ENCODE assay signal across 26 cellular contexts in the genomic region with DNA sequence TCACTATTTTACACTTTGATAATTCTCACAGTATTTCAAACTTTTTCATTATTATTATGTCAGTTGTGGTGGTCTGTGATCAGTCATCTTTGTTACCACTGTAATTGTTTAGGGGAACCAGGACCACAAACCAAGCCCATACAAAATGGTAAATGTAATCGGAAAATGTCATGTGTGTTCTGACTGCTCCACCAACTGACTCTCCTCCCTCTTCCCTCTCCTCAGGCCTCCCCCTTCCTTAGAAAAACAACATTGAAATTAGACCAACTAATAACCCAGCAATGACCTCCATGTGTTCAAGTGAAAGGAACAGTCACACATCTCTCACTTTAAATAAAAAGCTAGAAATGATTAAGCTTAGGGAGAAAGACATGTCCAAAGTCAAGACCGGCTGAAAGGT.
"Had no signal": no experiment of that assay in that cellular context is flagged by ENCODE, and none has a peak within 500 bp of the region (broad histone marks: within the 10 kb centered on the region; RNA-seq: fewer than 3 reads in every experiment).

No MANE protein-coding gene starts in this region.

- H3K27ac ChIP-seq: KMS-11, VCaP had no signal

- H3K4me3 Mint-ChIP-seq: activated CD4-positive, alpha-beta memory T cell treated with anti-CD3 and anti-CD28 coated beads for 36 hours; activated CD4-positive, alpha-beta T cell treated with anti-CD3 and anti-CD28 coated beads, Interleukin-2, amount 10 ng/mL, durations not matched to agents 7 days and 5 days; activated T-cell treated with anti-CD3 and anti-CD28 coated beads, Interleukin-2, amount 50 U/mL, for 72 hours; brain; T-cell had no signal

- ATAC-seq: T-cell had no signal

- H3K27me3 Mint-ChIP-seq: T-cell had no signal

- H3K27ac Mint-ChIP-seq: activated CD4-positive, alpha-beta memory T cell treated with anti-CD3 and anti-CD28 coated beads for 36 hours; activated CD4-positive, alpha-beta T cell treated with anti-CD3 and anti-CD28 coated beads, Interleukin-2, amount 10 ng/mL, durations not matched to agents 7 days and 5 days; activated T-cell treated with anti-CD3 and anti-CD28 coated beads, Interleukin-2, amount 50 U/mL, for 72 hours; brain; T-cell had no signal

- H3K4me2 ChIP-seq: KMS-11 had no signal

- DNase-seq: activated CD4-positive, alpha-beta memory T cell treated with anti-CD3 and anti-CD28 coated beads for 36 hours; activated CD4-positive, alpha-beta T cell treated with anti-CD3 and anti-CD28 coated beads, Interleukin-2, amount 10 ng/mL, durations not matched to agents 7 days and 5 days; activated CD4-positive, CD25-positive, alpha-beta regulatory T cell; activated CD8-positive, alpha-beta memory T cell treated with anti-CD3 and anti-CD28 coated beads, Interleukin-2, amount 50 U/mL, for 4 hours; activated naive CD4-positive, alpha-beta T cell treated with anti-CD3 and anti-CD28 coated beads, Interleukin-2, amount 50 U/mL, for 16 hours; activated T-cell treated with anti-CD3 and anti-CD28 coated beads, Interleukin-2, amount 50 U/mL, for 72 hours; amygdala; MV-4-11; NCI-H1092 treated with DMSO at 0.1 percent for 48 hours; NCI-H1417 treated with DMSO at 0.1 percent for 48 hours; NCI-H1694; NCI-H2029; NCI-H2107; NCI-H345; NCI-H510A; NCI-H526 treated with DMSO at 0.1 percent for 48 hours; NCI-H82; SIG-M5; T-cell; T-helper 2 cell; T1000 had no signal

- FAIRE-seq: astrocyte, TTC549 had no signal

- H3K4me1 Mint-ChIP-seq: brain had no signal

- H3K9ac ChIP-seq: KMS-11 had no signal
